ENCODE assay signal across 24 cellular contexts in genomic region chr2:185689906-185690539, GRCh38. TPM values are rescaled to one million over a fixed set of nuclear protein-coding genes. Genes with fewer than 3 reads are reported as not detected.
DNase-seq lines count a peak whose midpoint lies in the region; ATAC-seq and FAIRE-seq lines count a peak whose summit lies in the region.
"Had no signal": no experiment of that assay in that cellular context is flagged by ENCODE, and none has a peak within 500 bp of the region (broad histone marks: within the 10 kb centered on the region; RNA-seq: fewer than 3 reads in every experiment).

No MANE protein-coding gene starts in this region.

- H3K4me1 Mint-ChIP-seq in stimulated activated naive CD8-positive, alpha-beta T cell treated with anti-CD3 and anti-CD28 coated beads, Interleukin-15, amount 100 ng/mL, for 72 hours = no peaks in the 10 kb centered on the region
- H3K4me1 Mint-ChIP-seq: activated CD4-positive, alpha-beta T cell treated with anti-CD3 and anti-CD28 coated beads, Interleukin-2, amount 10 ng/mL, durations not matched to agents 7 days and 5 days had no signal

- no peak for DNase-seq in stimulated activated naive CD8-positive, alpha-beta T cell treated with anti-CD3 and anti-CD28 coated beads, Interleukin-15, Interleukin-2, amounts not matched to agents 100 U/mL and 50 U/mL, for 24 hours
- DNase-seq in stimulated activated naive CD8-positive, alpha-beta T cell treated with anti-CD3 and anti-CD28 coated beads, Interleukin-15, amount 100 ng/mL, for 72 hours = no peak
- peak; percentile 64 for DNase-seq in amniotic epithelial cell (ENCODE audit: low read depth)
- peak; percentile 9 for DNase-seq in iris pigment epithelial cell (ENCODE audit: low read depth)
- peak; percentile 6 for DNase-seq in urothelium cell line (ENCODE audit: low spot score)
- DNase-seq in NCI-H2227 (lab: John Stamatoyannopoulos, UW; ENCODE audit: unreplicated experiment) = no peak
- DNase-seq in effector CD8-positive, alpha-beta T cell (lab: John Stamatoyannopoulos, UW) = no peak
- no peak for DNase-seq in SJCRH30
- DNase-seq: activated CD4-positive, alpha-beta T cell treated with anti-CD3 and anti-CD28 coated beads, Interleukin-2, amount 10 ng/mL, durations not matched to agents 7 days and 5 days; activated effector memory CD4-positive, alpha-beta T cell treated with anti-CD3 and anti-CD28 coated beads, Interleukin-2, amount 50 U/mL, for 16 hours; amygdala; DMS 273 treated with DMSO at 0.1 percent for 48 hours; H7; IMR-90; mesendoderm; NCI-H345; NK-92 treated with Interleukin-12 subunit alpha and Interleukin-12 subunit beta, amount 100 ng/mL, for 24 hours; RPMI8226; stimulated activated CD4-positive, alpha-beta T cell treated with anti-CD3 and anti-CD28 coated beads, Interleukin-12 subunit alpha, Interleukin-12 subunit beta, amount 100 ng/mL, for 4 hours had no signal

- no peak overlapping the region for H3K4me3 Mint-ChIP-seq in stimulated activated naive CD8-positive, alpha-beta T cell treated with anti-CD3 and anti-CD28 coated beads, Interleukin-15, amount 100 ng/mL, for 72 hours
- H3K4me3 Mint-ChIP-seq: activated CD4-positive, alpha-beta T cell treated with anti-CD3 and anti-CD28 coated beads, Interleukin-2, amount 10 ng/mL, durations not matched to agents 7 days and 5 days; natural killer cell treated with Interleukin-12 subunit alpha and Interleukin-12 subunit beta and Interleukin-15 and Interleukin-18, amount 100 ng/mL, for 72 hours had no signal

- no peaks in the 10 kb centered on the region for H3K9me3 ChIP-seq in SJCRH30 (replicated peaks)
- H3K9me3 ChIP-seq: prostate gland, suprapubic skin had no signal

- H3K27me3 Mint-ChIP-seq in stimulated activated naive CD8-positive, alpha-beta T cell treated with anti-CD3 and anti-CD28 coated beads, Interleukin-15, amount 100 ng/mL, for 72 hours = no peaks in the 10 kb centered on the region
- H3K27me3 Mint-ChIP-seq: activated CD4-positive, alpha-beta T cell treated with anti-CD3 and anti-CD28 coated beads, Interleukin-2, amount 10 ng/mL, durations not matched to agents 7 days and 5 days; natural killer cell treated with Interleukin-12 subunit alpha and Interleukin-12 subunit beta and Interleukin-15 and Interleukin-18, amount 100 ng/mL, for 72 hours had no signal

- ATAC-seq in stimulated activated naive CD8-positive, alpha-beta T cell treated with anti-CD3 and anti-CD28 coated beads, Interleukin-15, Interleukin-2, amounts not matched to agents 100 U/mL and 50 U/mL, for 24 hours = peak; percentile 46
- no peak for ATAC-seq in stimulated activated naive CD8-positive, alpha-beta T cell treated with anti-CD3 and anti-CD28 coated beads, Interleukin-15, amount 100 ng/mL, for 72 hours
- ATAC-seq: natural killer cell treated with Interleukin-12 subunit alpha and Interleukin-12 subunit beta and Interleukin-15 and Interleukin-18, amount 100 ng/mL, for 72 hours had no signal

- no peak for FAIRE-seq in urothelium cell line (lab: Jason Lieb, UNC)
- FAIRE-seq: endometrium, GM12891 had no signal

- H3K36me3 ChIP-seq in SJCRH30 = no peaks in the 10 kb centered on the region
- H3K36me3 ChIP-seq: prostate gland, suprapubic skin had no signal

- peaks cover 9 to 26% of the 10 kb centered on the region in 2 donors for H3K9me3 Mint-ChIP-seq in stimulated activated naive CD8-positive, alpha-beta T cell treated with anti-CD3 and anti-CD28 coated beads, Interleukin-15, amount 100 ng/mL, for 72 hours
- H3K9me3 Mint-ChIP-seq: activated CD4-positive, alpha-beta T cell treated with anti-CD3 and anti-CD28 coated beads, Interleukin-2, amount 10 ng/mL, durations not matched to agents 7 days and 5 days had no signal

- H3K27ac ChIP-seq in SJCRH30 = no peak overlapping the region
- H3K27ac ChIP-seq: prostate gland, suprapubic skin had no signal

- H3K27ac Mint-ChIP-seq in stimulated activated naive CD8-positive, alpha-beta T cell treated with anti-CD3 and anti-CD28 coated beads, Interleukin-15, amount 100 ng/mL, for 72 hours = peak overlapping the region in 1 of 2 donors; percentile 50
- H3K27ac Mint-ChIP-seq: activated CD4-positive, alpha-beta T cell treated with anti-CD3 and anti-CD28 coated beads, Interleukin-2, amount 10 ng/mL, durations not matched to agents 7 days and 5 days; natural killer cell treated with Interleukin-12 subunit alpha and Interleukin-12 subunit beta and Interleukin-15 and Interleukin-18, amount 100 ng/mL, for 72 hours had no signal

- H3K27me3 ChIP-seq in SJCRH30 = no peaks in the 10 kb centered on the region
- H3K27me3 ChIP-seq: suprapubic skin had no signal

- no peaks in the 10 kb centered on the region for H3K4me1 ChIP-seq in SJCRH30
- H3K4me1 ChIP-seq: prostate gland, suprapubic skin had no signal

- no peak overlapping the region for H3K4me3 ChIP-seq in SJCRH30
- H3K4me3 ChIP-seq: prostate gland, suprapubic skin had no signal

RNA-seq across cellular contexts. Expression of gene FSIP2, which starts 48.6 kb away (rescaled TPM):
- 0.03 and 0.10 TPM in 2 replicates for total RNA-seq in SJCRH30 (2014; rRNA removed; shearing (Covaris generic))

Comparison
In these comparisons a context has a peak if more than half of its experiments do, and no peak if none do; other contexts are left out.
1. DNase-seq: peak in amniotic epithelial cell (single experiment), iris pigment epithelial cell (single experiment) and urothelium cell line (single experiment); none in stimulated activated naive CD8-positive, alpha-beta T cell treated with anti-CD3 and anti-CD28 coated beads, Interleukin-15, Interleukin-2, amounts not matched to agents 100 U/mL and 50 U/mL, for 24 hours (single experiment), stimulated activated naive CD8-positive, alpha-beta T cell treated with anti-CD3 and anti-CD28 coated beads, Interleukin-15, amount 100 ng/mL, for 72 hours (0 of 2), NCI-H2227 (single experiment), effector CD8-positive, alpha-beta T cell (single experiment) and SJCRH30 (0 of 2).